Comparison of ENCODE assay signal across 1 cellular context in genomic region chr5:124574521-124575436, GRCh38.
TF ChIP-seq lines count a peak whose summit lies in the region.

No MANE protein-coding gene starts in this region.

TF ChIP-seq in GM23338, 12 proteins besides CTCF, POLR2A, EP300 and RAD21 (continued from another document):
- no peak for TF ChIP-seq ZNF462 (CRISPR knock-in tag; IDR thresholded peaks at IDR 0.05)
- no peak for TF ChIP-seq CREB1 (CRISPR knock-in tag; IDR thresholded peaks at IDR 0.05; ENCODE audit: low read depth)
- no peak for TF ChIP-seq ETS1 (IDR thresholded peaks at IDR 0.05)
TF ChIP-seq in GM23338: peak in this region for 0.
